21 cellular contexts compared by ENCODE assay signal in the genomic region with DNA sequence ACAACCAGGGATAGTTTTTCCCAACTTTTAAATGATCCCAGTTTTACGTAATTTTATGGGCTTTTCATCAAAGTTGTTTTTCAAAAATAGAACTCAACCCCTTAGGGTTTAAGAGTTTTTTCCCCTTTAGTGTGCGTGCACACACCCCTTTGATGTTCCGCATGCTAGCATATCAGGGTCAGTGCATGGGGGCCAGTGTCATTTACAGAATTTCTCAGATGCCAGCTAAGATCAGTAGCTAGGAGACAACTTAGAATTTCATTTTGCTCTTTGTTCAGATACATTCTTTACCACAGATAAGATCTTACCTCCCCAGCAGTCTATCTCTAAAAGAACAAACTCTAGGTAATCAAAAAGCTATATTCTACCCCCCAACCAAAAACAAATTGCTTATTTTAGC.
"Had no signal": no experiment of that assay in that cellular context is flagged by ENCODE, and none has a peak within 500 bp of the region (broad histone marks: within the 10 kb centered on the region; RNA-seq: fewer than 3 reads in every experiment).

No MANE protein-coding gene starts in this region.

- H3K9me3 Mint-ChIP-seq: activated CD4-positive, alpha-beta T cell treated with anti-CD3 and anti-CD28 coated beads, Interleukin-2, amount 10 ng/mL, durations not matched to agents 24 days and 14 days; activated naive CD4-positive, alpha-beta T cell treated with anti-CD3 and anti-CD28 coated beads for 36 hours; activated T-helper 17 cell treated with anti-CD3 and anti-CD28 coated beads, Interleukin-2, amount 50 U/mL, for 72 hours had no signal

- H3K9ac ChIP-seq: KMS-11 had no signal

- H3K27ac Mint-ChIP-seq: activated CD4-positive, alpha-beta T cell treated with anti-CD3 and anti-CD28 coated beads, Interleukin-2, amount 10 ng/mL, durations not matched to agents 24 days and 14 days; activated naive CD4-positive, alpha-beta T cell treated with anti-CD3 and anti-CD28 coated beads for 36 hours; activated naive CD8-positive, alpha-beta T cell; activated T-helper 17 cell treated with anti-CD3 and anti-CD28 coated beads, Interleukin-2, amount 50 U/mL, for 72 hours; T-helper 17 cell; WTC11 had no signal

- H3K4me3 ChIP-seq: PC-9 had no signal

- H3K36me3 Mint-ChIP-seq: activated naive CD8-positive, alpha-beta T cell; WTC11 had no signal

- ATAC-seq: activated T-helper 17 cell treated with anti-CD3 and anti-CD28 coated beads, Interleukin-2, amount 50 U/mL, for 72 hours; T-helper 17 cell; WTC11 had no signal

- DNase-seq: activated CD4-positive, alpha-beta T cell treated with anti-CD3 and anti-CD28 coated beads, Interleukin-2, amount 10 ng/mL, durations not matched to agents 24 days and 14 days; activated CD4-positive, alpha-beta T cell treated with anti-CD3 and anti-CD28 coated beads, Interleukin-2, amount 50 U/mL, for 48 hours; activated CD4-positive, CD25-positive, alpha-beta regulatory T cell treated with anti-CD3 and anti-CD28 coated beads, Interleukin-2, amount 50 U/mL, for 72 hours; activated CD8-positive, alpha-beta memory T cell treated with anti-CD3 and anti-CD28 coated beads for 24 hours; activated gamma-delta T cell; activated naive CD4-positive, alpha-beta T cell treated with anti-CD3 and anti-CD28 coated beads for 36 hours; activated T-cell treated with anti-CD3 and anti-CD28 coated beads, Interleukin-2, amount 50 U/mL, for 48 hours; amygdala; NCI-H1105; NCI-H1436; NCI-H187; NCI-H2081; NCI-H510A treated with DMSO at 0.1 percent for 48 hours; PC-9; SHP77 treated with DMSO at 0.1 percent for 48 hours; T-helper 17 cell; T-helper 9 cell had no signal

- H3K4me1 Mint-ChIP-seq: activated CD4-positive, alpha-beta T cell treated with anti-CD3 and anti-CD28 coated beads, Interleukin-2, amount 10 ng/mL, durations not matched to agents 24 days and 14 days; activated T-helper 17 cell treated with anti-CD3 and anti-CD28 coated beads, Interleukin-2, amount 50 U/mL, for 72 hours; T-helper 17 cell had no signal

- H3K27ac ChIP-seq: KMS-11, PC-9 had no signal

- H3K4me3 Mint-ChIP-seq: activated CD4-positive, alpha-beta T cell treated with anti-CD3 and anti-CD28 coated beads, Interleukin-2, amount 10 ng/mL, durations not matched to agents 24 days and 14 days; activated naive CD4-positive, alpha-beta T cell treated with anti-CD3 and anti-CD28 coated beads for 36 hours; activated naive CD8-positive, alpha-beta T cell; activated T-helper 17 cell treated with anti-CD3 and anti-CD28 coated beads, Interleukin-2, amount 50 U/mL, for 72 hours; T-helper 17 cell; WTC11 had no signal
